ENCODE assay signal across 14 cellular contexts in genomic region chr16:4403133-4403949, GRCh38. TPM values are rescaled to one million over a fixed set of nuclear protein-coding genes. Genes with fewer than 3 reads are reported as not detected.
A peak's percentile ranks its signal among the peaks of the same experiment; 100 is the strongest.
DNase-seq lines count a peak whose midpoint lies in the region; ATAC-seq and TF ChIP-seq lines count a peak whose summit lies in the region.
"Had no signal": no experiment of that assay in that cellular context is flagged by ENCODE, and none has a peak within 500 bp of the region (broad histone marks: within the 10 kb centered on the region; RNA-seq: fewer than 3 reads in every experiment).

No MANE protein-coding gene starts in this region.

- H3K9me3 Mint-ChIP-seq in activated naive CD4-positive, alpha-beta T cell treated with anti-CD3 and anti-CD28 coated beads, Interleukin-2, amount 10 ng/mL, durations not matched to agents 7 days and 5 days, result no peaks in the 10 kb centered on the region
- no peaks in the 10 kb centered on the region for H3K9me3 Mint-ChIP-seq in mesothelial cell of epicardium
- H3K9me3 Mint-ChIP-seq: activated CD4-positive, alpha-beta T cell treated with anti-CD3 and anti-CD28 coated beads, Interleukin-2, amount 10 ng/mL, durations not matched to agents 7 days and 5 days had no signal

- peaks cover 48% of the 10 kb centered on the region for H3K36me3 Mint-ChIP-seq in activated naive CD4-positive, alpha-beta T cell treated with anti-CD3 and anti-CD28 coated beads, Interleukin-2, amount 10 ng/mL, durations not matched to agents 7 days and 5 days
- peaks cover 2% of the 10 kb centered on the region for H3K36me3 Mint-ChIP-seq in mesothelial cell of epicardium

- H3K4me3 Mint-ChIP-seq in activated naive CD4-positive, alpha-beta T cell treated with anti-CD3 and anti-CD28 coated beads, Interleukin-2, amount 10 ng/mL, durations not matched to agents 7 days and 5 days, result no peak overlapping the region
- H3K4me3 Mint-ChIP-seq in mesothelial cell of epicardium, result no peak overlapping the region
- H3K4me3 Mint-ChIP-seq: activated CD4-positive, alpha-beta T cell treated with anti-CD3 and anti-CD28 coated beads, Interleukin-2, amount 10 ng/mL, durations not matched to agents 7 days and 5 days had no signal

- ATAC-seq in left colon (peak; percentile 5), sciatic nerve (peak; percentile 9)

- CTCF ChIA-PET in activated naive CD4-positive, alpha-beta T cell treated with anti-CD3 and anti-CD28 coated beads, Interleukin-2, amount 10 ng/mL, durations not matched to agents 7 days and 5 days (lab: Charles Lee), result interaction anchor here (0.6 to 4.8 kb wide), 30 partner anchors 8 to 367 kb away, joined by 3 to 38 read pairs (median 4); partner anchors contain the start of genes CORO7, HMOX2 and PAM16

- no peak for TF ChIP-seq CTCF in mesothelial cell of epicardium (IDR thresholded peaks at IDR 0.05; ENCODE audit: unreplicated experiment)

- H3K9me3 ChIP-seq in NT2/D1 (ENCODE audit: insufficient read depth, low read length), result no peaks in the 10 kb centered on the region
- H3K9me3 ChIP-seq: A549, ovary, right lobe of liver, SJCRH30 had no signal

- intact Hi-C loops in left colon (cut with DNase I, micrococcal nuclease), result loop anchor here (5.0 to 10.0 kb wide), 2 partner anchors 46 to 119 kb away; no protein-coding TSS in a partner anchor
- intact Hi-C loops in sciatic nerve (cut with DNase I), result loop anchor here (10.0 kb wide), 1 partner anchor 129 kb away; the partner anchor contains the start of gene TFAP4

- H3K9ac ChIP-seq in NT2/D1 (ENCODE audit: insufficient read length, low read depth), result peak overlapping the region; percentile 74

- H3K27me3 ChIP-seq in NT2/D1 (ENCODE audit: insufficient read depth, insufficient read length), result no peaks in the 10 kb centered on the region
- H3K27me3 ChIP-seq: dorsolateral prefrontal cortex, ovary, right lobe of liver, SJCRH30 had no signal

- H3K4me3 ChIP-seq in NT2/D1 (ENCODE audit: insufficient read length, low read depth), result no peak overlapping the region
- H3K4me3 ChIP-seq: ovary, SJCRH30 had no signal

- H3K4me1 ChIP-seq in NT2/D1 (ENCODE audit: insufficient read depth, insufficient read length), result peaks cover 16% of the 10 kb centered on the region
- H3K4me1 ChIP-seq: SJCRH30 had no signal

- no peak for DNase-seq in activated naive CD4-positive, alpha-beta T cell treated with anti-CD3 and anti-CD28 coated beads, Interleukin-2, amount 10 ng/mL, durations not matched to agents 7 days and 5 days
- DNase-seq in activated naive CD4-positive, alpha-beta T cell (lab: John Stamatoyannopoulos, UW), result no peak
- no peak for DNase-seq in NT2/D1 (ENCODE audit: low read depth, low spot score)
- no peak for DNase-seq in left colon
- no peak for DNase-seq in sciatic nerve (ENCODE audit: low spot score)
- no peak for DNase-seq in activated CD4-positive, alpha-beta T cell treated with anti-CD3 and anti-CD28 coated beads, Interleukin-2, amount 50 U/mL, for 1 hour
- no peak for DNase-seq in mesothelial cell of epicardium (ENCODE audit: low spot score in 2 of 2, unreplicated experiment in 2 of 2)
- no peak for DNase-seq in stimulated activated CD4-positive, alpha-beta T cell treated with anti-CD3 and anti-CD28 coated beads, Interleukin-15, amount 100 ng/mL, for 24 hours

- peaks cover 40% of the 10 kb centered on the region for H3K36me3 ChIP-seq in NT2/D1 (ENCODE audit: insufficient read depth, insufficient read length, low read length)
- H3K36me3 ChIP-seq: ovary had no signal

- H3K4me1 Mint-ChIP-seq in activated naive CD4-positive, alpha-beta T cell treated with anti-CD3 and anti-CD28 coated beads, Interleukin-2, amount 10 ng/mL, durations not matched to agents 7 days and 5 days, result peaks cover 8% of the 10 kb centered on the region
- H3K4me1 Mint-ChIP-seq in mesothelial cell of epicardium, result peaks cover 2% of the 10 kb centered on the region

- H3K27me3 Mint-ChIP-seq in activated naive CD4-positive, alpha-beta T cell treated with anti-CD3 and anti-CD28 coated beads, Interleukin-2, amount 10 ng/mL, durations not matched to agents 7 days and 5 days, result no peaks in the 10 kb centered on the region
- no peaks in the 10 kb centered on the region for H3K27me3 Mint-ChIP-seq in mesothelial cell of epicardium (ENCODE audit: low read depth)
- H3K27me3 Mint-ChIP-seq: activated CD4-positive, alpha-beta T cell treated with anti-CD3 and anti-CD28 coated beads, Interleukin-2, amount 10 ng/mL, durations not matched to agents 7 days and 5 days had no signal

- H3K27ac Mint-ChIP-seq in activated naive CD4-positive, alpha-beta T cell treated with anti-CD3 and anti-CD28 coated beads, Interleukin-2, amount 10 ng/mL, durations not matched to agents 7 days and 5 days, result peak overlapping the region; percentile 45
- no peak overlapping the region for H3K27ac Mint-ChIP-seq in mesothelial cell of epicardium

RNA-seq across cellular contexts. Expression of gene CORO7, which starts 13.1 kb away (rescaled TPM):
- total RNA-seq in left colon, result 10 to 100 TPM; 43.9 to 48.0 TPM
- total RNA-seq in sciatic nerve, result 51.5 TPM
- total RNA-seq in mesothelial cell of epicardium, result 32.9 to 35.1 TPM (median 34.1 TPM) in 3 replicates

RNA-seq across cellular contexts. Expression of gene DNAJA3, which starts 22.3 kb away (rescaled TPM):
- total RNA-seq in left colon (10 to 100 TPM; 43.6 to 56.7 TPM), sciatic nerve (27.8 TPM), mesothelial cell of epicardium (34.7 to 37.7 TPM (median 35.3 TPM) in 3 replicates)

RNA-seq across cellular contexts. Expression of gene VASN, which starts 31.7 kb away (rescaled TPM):
- total RNA-seq in left colon (1 to 10 TPM; 2.2 to 4.8 TPM), sciatic nerve (38.4 TPM), mesothelial cell of epicardium (36.7 to 37.6 TPM (median 37.5 TPM) in 3 replicates)
- total RNA-seq: activated CD4-positive, alpha-beta T cell treated with anti-CD3 and anti-CD28 coated beads, Interleukin-2, amount 10 ng/mL, durations not matched to agents 7 days and 5 days had no signal

RNA-seq across cellular contexts. Expression of gene PAM16, which starts 52.2 kb away (rescaled TPM):
- total RNA-seq in left colon (10 to 100 TPM; 26.9 to 31.8 TPM), sciatic nerve (37.8 TPM), mesothelial cell of epicardium (31.8 to 35.6 TPM (median 33.6 TPM) in 3 replicates)
